Comparison of ENCODE assay signal across 1 cellular context in genomic region chr1:151898519-151898991, GRCh38.
TF ChIP-seq lines count a peak whose summit lies in the region.

No MANE protein-coding gene starts in this region.

TF ChIP-seq in SK-N-SH, 30 proteins besides CTCF, POLR2A, EP300 and RAD21 (continued from another document):
- TF ChIP-seq USF2 (IDR thresholded peaks at IDR 0.05; ENCODE audit: borderline replicate concordance, low read depth, low read length) (no peak), GATA2 (CRISPR knock-in tag; IDR thresholded peaks at IDR 0.05) (no peak), RCOR1 (IDR thresholded peaks at IDR 0.05; ENCODE audit: low read length) (no peak), FOXJ3 (CRISPR knock-in tag; IDR thresholded peaks at IDR 0.05) (no peak), TAF1 (IDR thresholded peaks at IDR 0.05; ENCODE audit: borderline replicate concordance, low read depth, low read length) (no peak), RFX5 (IDR thresholded peaks at IDR 0.05; ENCODE audit: low read length) (no peak), NFIC (IDR thresholded peaks at IDR 0.05; ENCODE audit: borderline replicate concordance) (no peak), SMC3 (IDR thresholded peaks at IDR 0.05; ENCODE audit: low read depth, low read length) (no peak), ELF1 (IDR thresholded peaks at IDR 0.05) (no peak), FOXM1 (IDR thresholded peaks at IDR 0.05; ENCODE audit: low read depth) (no peak), ZBTB33 (IDR thresholded peaks at IDR 0.05; ENCODE audit: borderline replicate concordance, low read depth) (no peak), TEAD4 (IDR thresholded peaks at IDR 0.05; ENCODE audit: borderline replicate concordance, insufficient read depth) (no peak), MEF2A (IDR thresholded peaks at IDR 0.05; ENCODE audit: borderline replicate concordance, low read depth) (no peak)
